19 cellular contexts compared by ENCODE assay signal in the genomic region with DNA sequence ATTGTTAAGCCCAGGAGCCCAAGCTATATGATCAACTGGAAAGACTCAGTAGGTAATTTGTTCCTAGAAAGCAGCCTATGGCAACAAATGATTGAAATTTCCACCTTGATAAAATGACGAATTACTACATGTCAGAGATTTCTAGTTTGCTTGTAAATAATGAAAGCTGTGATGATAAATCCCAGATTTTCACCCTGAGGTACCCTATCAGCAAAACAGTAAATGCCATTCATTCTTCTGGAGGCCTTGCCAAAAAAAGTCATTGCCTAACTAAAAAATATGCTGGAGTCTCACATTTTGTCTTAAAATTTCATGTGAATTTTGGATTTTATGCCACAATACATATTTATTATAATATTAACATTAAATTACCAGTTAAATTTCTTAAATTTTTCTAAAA.
"Had no signal": no experiment of that assay in that cellular context is flagged by ENCODE, and none has a peak within 500 bp of the region (broad histone marks: within the 10 kb centered on the region; RNA-seq: fewer than 3 reads in every experiment).

No MANE protein-coding gene starts in this region.

- H3K27ac ChIP-seq: esophagus squamous epithelium, foreskin keratinocyte, hepatocyte, neural progenitor cell, ovary, right atrium auricular region, sigmoid colon, stomach had no signal

- H3K36me3 Mint-ChIP-seq: natural killer cell treated with Interleukin-12 subunit alpha and Interleukin-12 subunit beta and Interleukin-15 and Interleukin-18, amount 100 ng/mL, for 72 hours; neural progenitor cell had no signal

- H3K4me3 ChIP-seq: esophagus squamous epithelium, hepatocyte, lung, neural progenitor cell, ovary, right atrium auricular region, sigmoid colon, stomach had no signal

- H3K79me2 ChIP-seq: hepatocyte had no signal

- H3K27me3 ChIP-seq: esophagus squamous epithelium, hepatocyte, neural progenitor cell, ovary, right atrium auricular region, sigmoid colon, stomach had no signal

- H3K9ac ChIP-seq: neural progenitor cell had no signal

- DNase-seq: esophagus squamous epithelium; foreskin keratinocyte; head of caudate nucleus; left colon; left ventricle myocardium superior; mesenchymal stem cell; midbrain; nucleus accumbens; ovary; sigmoid colon; small intestine; stimulated activated CD4-positive, alpha-beta T cell treated with anti-CD3 and anti-CD28 coated beads, Interleukin-12 subunit alpha, Interleukin-12 subunit beta, amount 100 ng/mL, for 4 hours; stimulated activated naive CD4-positive, alpha-beta T cell; stomach had no signal

- ATAC-seq: foreskin keratinocyte; left colon; left ventricle myocardium superior; natural killer cell treated with Interleukin-12 subunit alpha and Interleukin-12 subunit beta and Interleukin-15 and Interleukin-18, amount 100 ng/mL, for 72 hours had no signal

- H3K4me3 Mint-ChIP-seq: natural killer cell treated with Interleukin-12 subunit alpha and Interleukin-12 subunit beta and Interleukin-15 and Interleukin-18, amount 100 ng/mL, for 72 hours; neural progenitor cell had no signal

- H3K4me1 ChIP-seq: esophagus squamous epithelium, foreskin keratinocyte, sigmoid colon, stomach had no signal

- H2AFZ ChIP-seq: hepatocyte, neural progenitor cell had no signal

- H3K36me3 ChIP-seq: esophagus squamous epithelium, neural progenitor cell, ovary, right atrium auricular region, sigmoid colon, stomach had no signal

- H3K4me2 ChIP-seq: hepatocyte, neural progenitor cell had no signal

- H3K9me3 Mint-ChIP-seq: natural killer cell treated with Interleukin-12 subunit alpha and Interleukin-12 subunit beta and Interleukin-15 and Interleukin-18, amount 100 ng/mL, for 72 hours; neural progenitor cell had no signal

- H3K9me3 ChIP-seq: esophagus squamous epithelium, ovary, right atrium auricular region, sigmoid colon, stomach had no signal
